Comparison of ENCODE assay signal across 10 cellular contexts in genomic region chr1:53336146-53336545, GRCh38.
"Had no signal": no experiment of that assay in that cellular context is flagged by ENCODE, and none has a peak within 500 bp of the region (broad histone marks: within the 10 kb centered on the region; RNA-seq: fewer than 3 reads in every experiment).

No MANE protein-coding gene starts in this region.

- H3K9me3 ChIP-seq: heart left ventricle, ovary, thyroid gland had no signal

- H3K27me3 ChIP-seq: ovary, thyroid gland had no signal

- H3K9me3 Mint-ChIP-seq: activated naive CD8-positive, alpha-beta T cell treated with anti-CD3 and anti-CD28 coated beads, Interleukin-2, amount 10 ng/mL, durations not matched to agents 7 days and 5 days had no signal

- H3K4me3 Mint-ChIP-seq: activated naive CD8-positive, alpha-beta T cell treated with anti-CD3 and anti-CD28 coated beads, Interleukin-2, amount 10 ng/mL, durations not matched to agents 7 days and 5 days had no signal

- H3K4me1 ChIP-seq: heart left ventricle, thyroid gland had no signal

- H3K27me3 Mint-ChIP-seq: activated naive CD8-positive, alpha-beta T cell treated with anti-CD3 and anti-CD28 coated beads, Interleukin-2, amount 10 ng/mL, durations not matched to agents 7 days and 5 days had no signal

- H3K27ac ChIP-seq: heart left ventricle, ovary, thyroid gland had no signal

- H3K36me3 ChIP-seq: heart left ventricle, ovary, thyroid gland had no signal

- DNase-seq: activated CD4-positive, alpha-beta T cell treated with anti-CD3 and anti-CD28 coated beads for 1 hour; activated naive CD8-positive, alpha-beta T cell treated with anti-CD3 and anti-CD28 coated beads, Interleukin-2, amount 10 ng/mL, durations not matched to agents 7 days and 5 days; activated T-cell treated with anti-CD3 and anti-CD28 coated beads for 4 hours; anterior cingulate cortex; effector CD4-positive, alpha-beta T cell; ovary; small intestine; T-helper 9 cell; thyroid gland had no signal

- H3K4me3 ChIP-seq: heart left ventricle, ovary, thyroid gland had no signal

- ATAC-seq: heart left ventricle had no signal
